Comparison of ENCODE assay signal across 21 cellular contexts in the genomic region with DNA sequence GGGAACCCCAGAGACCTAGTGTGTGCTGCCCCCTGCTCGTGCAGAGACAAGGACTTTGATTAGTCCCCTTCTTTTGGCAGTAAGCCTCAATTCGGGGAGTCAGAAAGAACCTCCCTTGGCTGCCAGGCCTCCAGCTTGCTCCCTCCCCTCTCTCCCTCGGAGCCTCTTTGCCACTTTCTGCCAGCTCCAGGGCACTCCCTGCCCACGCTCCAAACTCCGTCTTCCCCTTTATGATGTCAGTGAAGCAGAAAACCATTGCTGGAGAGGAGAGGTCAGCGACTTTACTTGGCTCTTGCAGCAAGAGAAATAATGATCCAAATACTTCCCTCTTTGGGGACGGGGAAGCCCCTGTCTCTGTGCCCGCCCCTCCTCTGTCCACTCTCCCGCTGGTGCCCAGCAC. TPM values are rescaled to one million over a fixed set of nuclear protein-coding genes. Genes with fewer than 3 reads are reported as not detected.
DNase-seq lines count a peak whose midpoint lies in the region; ATAC-seq and TF ChIP-seq lines count a peak whose summit lies in the region.
"Had no signal": no experiment of that assay in that cellular context is flagged by ENCODE, and none has a peak within 500 bp of the region (broad histone marks: within the 10 kb centered on the region; RNA-seq: fewer than 3 reads in every experiment).

No MANE protein-coding gene starts in this region.

- POLR2A ChIA-PET in CD8-positive, alpha-beta memory T cell (lab: Charles Lee): no interaction called here
- POLR2A ChIA-PET in GM10248 (lab: Yijun Ruan, JAX): no interaction called here

- H3K36me3 ChIP-seq in lower lobe of right lung: no peaks in the 10 kb centered on the region
- no peaks in the 10 kb centered on the region for H3K36me3 ChIP-seq in transverse colon
- no peaks in the 10 kb centered on the region for H3K36me3 ChIP-seq in CD8-positive, alpha-beta memory T cell (ENCODE audit: insufficient read depth, low read length)
- H3K36me3 ChIP-seq: neural progenitor cell had no signal

- intact Hi-C loops in lower lobe of right lung (cut with DNase I) (no loop called here), transverse colon (cut with DNase I; ENCODE audit: low total_unique reads) (no loop called here)

- peaks cover 7% of the 10 kb centered on the region for H3K36me3 Mint-ChIP-seq in stimulated activated effector memory CD8-positive, alpha-beta T cell treated with anti-CD3 and anti-CD28 coated beads, Interleukin-12 subunit alpha, Interleukin-12 subunit beta, amount 100 ng/mL, for 72 hours
- H3K36me3 Mint-ChIP-seq in CD8-positive, alpha-beta memory T cell: peaks cover 0 to 48% (median 6%) of the 10 kb centered on the region in 3 donors
- H3K36me3 Mint-ChIP-seq: neural progenitor cell had no signal

- in situ Hi-C loops in transverse colon (cut with MboI; ENCODE audit: low pct_ligation_motif_present in 1 of 4, low pct_unique_long_range_greater_than_20kb in 1 of 4, low sequenced_read_pairs in 3 of 4): no loop called here

- H3K4me1 ChIP-seq in lower lobe of right lung: peaks cover 17% of the 10 kb centered on the region
- H3K4me1 ChIP-seq in transverse colon: no peaks in the 10 kb centered on the region
- H3K4me1 ChIP-seq in CD8-positive, alpha-beta memory T cell (ENCODE audit: insufficient read depth, low read length): no peaks in the 10 kb centered on the region

- no peaks in the 10 kb centered on the region for H3K27me3 Mint-ChIP-seq in CD8-positive, alpha-beta memory T cell
- H3K27me3 Mint-ChIP-seq: activated naive CD8-positive, alpha-beta T cell treated with anti-CD3 and anti-CD28 coated beads, Interleukin-2, amount 50 U/mL, for 24 hours; T-helper 17 cell had no signal

- H3K27ac Mint-ChIP-seq in stimulated activated effector memory CD8-positive, alpha-beta T cell treated with anti-CD3 and anti-CD28 coated beads, Interleukin-12 subunit alpha, Interleukin-12 subunit beta, amount 100 ng/mL, for 72 hours: peak overlapping the region; percentile 48
- peak overlapping the region in 1 of 8 donors; percentile 77 for H3K27ac Mint-ChIP-seq in CD8-positive, alpha-beta memory T cell
- H3K27ac Mint-ChIP-seq: activated naive CD8-positive, alpha-beta T cell treated with anti-CD3 and anti-CD28 coated beads, Interleukin-2, amount 50 U/mL, for 24 hours; T-helper 17 cell had no signal

- TF ChIP-seq CTCF in fibroblast of the aortic adventitia (IDR thresholded peaks at IDR 0.05; ENCODE audit: insufficient read depth, low read length) (no peak), lower lobe of right lung (IDR thresholded peaks at IDR 0.05) (no peak), transverse colon (IDR thresholded peaks at IDR 0.05) (no peak), GM10248 (IDR thresholded peaks at IDR 0.05; ENCODE audit: control extremely low read depth, extremely low read depth, low read depth, missing control alignments) (no peak)

- H3K4me3 ChIP-seq in fibroblast of the aortic adventitia (ENCODE audit: low read depth, low read length): no peak overlapping the region
- H3K4me3 ChIP-seq in lower lobe of right lung: no peak overlapping the region
- no peak overlapping the region for H3K4me3 ChIP-seq in transverse colon
- H3K4me3 ChIP-seq in CD8-positive, alpha-beta memory T cell (ENCODE audit: low read length): no peak overlapping the region
- H3K4me3 ChIP-seq: gastrocnemius medialis, neural progenitor cell, skin epidermis, tibial artery had no signal

- 55% methylated on average over 9 of the region's 9 CpGs; no CpG with 5 or more reads in 1 of the 2 donors for WGBS in transverse colon (ENCODE audit: low coverage in 1 of 2), 2 donors

- no peak overlapping the region for H3K4me3 Mint-ChIP-seq in stimulated activated effector memory CD8-positive, alpha-beta T cell treated with anti-CD3 and anti-CD28 coated beads, Interleukin-12 subunit alpha, Interleukin-12 subunit beta, amount 100 ng/mL, for 72 hours
- no peak overlapping the region for H3K4me3 Mint-ChIP-seq in CD8-positive, alpha-beta memory T cell
- H3K4me3 Mint-ChIP-seq: activated naive CD8-positive, alpha-beta T cell treated with anti-CD3 and anti-CD28 coated beads, Interleukin-2, amount 50 U/mL, for 24 hours; neural progenitor cell; T-helper 17 cell had no signal

- no peak for TF ChIP-seq EP300 in transverse colon (IDR thresholded peaks at IDR 0.05; ENCODE audit: low read depth)

- peak; percentile 76 to 78 for ATAC-seq in lower lobe of right lung
- no peak for ATAC-seq in stimulated activated effector memory CD8-positive, alpha-beta T cell treated with anti-CD3 and anti-CD28 coated beads, Interleukin-12 subunit alpha, Interleukin-12 subunit beta, amount 100 ng/mL, for 72 hours
- ATAC-seq: activated naive CD8-positive, alpha-beta T cell treated with anti-CD3 and anti-CD28 coated beads, Interleukin-2, amount 50 U/mL, for 24 hours; gastrocnemius medialis; T-helper 17 cell had no signal

- H3K9me3 ChIP-seq in lower lobe of right lung (no peaks in the 10 kb centered on the region), transverse colon (no peaks in the 10 kb centered on the region)
- no peaks in the 10 kb centered on the region for H3K9me3 ChIP-seq in CD8-positive, alpha-beta memory T cell (ENCODE audit: low read length)
- H3K9me3 ChIP-seq: gastrocnemius medialis, tibial artery had no signal

- CTCF ChIA-PET in CD8-positive, alpha-beta memory T cell (lab: Charles Lee): no interaction called here
- CTCF ChIA-PET in GM10248 (lab: Yijun Ruan, JAX): interaction anchor here (1.2 kb wide), 1 partner anchor 10 kb away, joined by 4 read pairs; no protein-coding TSS in a partner anchor

- no peaks in the 10 kb centered on the region for H3K9me3 Mint-ChIP-seq in stimulated activated effector memory CD8-positive, alpha-beta T cell treated with anti-CD3 and anti-CD28 coated beads, Interleukin-12 subunit alpha, Interleukin-12 subunit beta, amount 100 ng/mL, for 72 hours
- no peaks in the 10 kb centered on the region for H3K9me3 Mint-ChIP-seq in CD8-positive, alpha-beta memory T cell
- H3K9me3 Mint-ChIP-seq: activated naive CD8-positive, alpha-beta T cell treated with anti-CD3 and anti-CD28 coated beads, Interleukin-2, amount 50 U/mL, for 24 hours; neural progenitor cell had no signal

- H3K4me1 Mint-ChIP-seq in stimulated activated effector memory CD8-positive, alpha-beta T cell treated with anti-CD3 and anti-CD28 coated beads, Interleukin-12 subunit alpha, Interleukin-12 subunit beta, amount 100 ng/mL, for 72 hours: peaks cover 15% of the 10 kb centered on the region
- H3K4me1 Mint-ChIP-seq in CD8-positive, alpha-beta memory T cell: peaks cover 0 to 1% (median 0%) of the 10 kb centered on the region in 3 donors
- H3K4me1 Mint-ChIP-seq: activated naive CD8-positive, alpha-beta T cell treated with anti-CD3 and anti-CD28 coated beads, Interleukin-2, amount 50 U/mL, for 24 hours had no signal

- H3K27ac ChIP-seq in lower lobe of right lung (peak overlapping the region; percentile 41), transverse colon (no peak overlapping the region)
- no peak overlapping the region for H3K27ac ChIP-seq in CD8-positive, alpha-beta memory T cell (ENCODE audit: low read depth, low read length)
- H3K27ac ChIP-seq: neural progenitor cell, tibial artery had no signal

- H3K27me3 ChIP-seq in lower lobe of right lung (ENCODE audit: low read depth): no peaks in the 10 kb centered on the region
- no peaks in the 10 kb centered on the region for H3K27me3 ChIP-seq in transverse colon
- H3K27me3 ChIP-seq in CD8-positive, alpha-beta memory T cell (ENCODE audit: insufficient read depth, low read length, poor library complexity, severe bottlenecking): no peaks in the 10 kb centered on the region
- H3K27me3 ChIP-seq: gastrocnemius medialis, neural progenitor cell, tibial artery had no signal

- DNase-seq in amygdala (lab: John Stamatoyannopoulos, UW): peak in 32 of 56 donors; percentile 16 to 69 (median 35)
- DNase-seq in fibroblast of the aortic adventitia (ENCODE audit: low read depth): peak; percentile 16
- DNase-seq in lower lobe of right lung: peak; percentile 62
- DNase-seq in stimulated activated effector memory CD8-positive, alpha-beta T cell treated with anti-CD3 and anti-CD28 coated beads, Interleukin-12 subunit alpha, Interleukin-12 subunit beta, amount 100 ng/mL, for 72 hours (ENCODE audit: low spot score in 2 of 2): no peak
- DNase-seq in transverse colon: no peak
- DNase-seq in CD8-positive, alpha-beta memory T cell: no peak
- DNase-seq in GM10248 (ENCODE audit: extremely low spot score): no peak
- no peak for DNase-seq in RPMI8226
- DNase-seq: activated naive CD8-positive, alpha-beta T cell treated with anti-CD3 and anti-CD28 coated beads, Interleukin-2, amount 50 U/mL, for 24 hours; AML-193; cerebellar nuclear complex; DMS 273 treated with DMSO at 0.1 percent for 48 hours; KBM-7; MV-4-11; NCI-H526; T-helper 17 cell had no signal

- TF ChIP-seq POLR2A in transverse colon (IDR thresholded peaks at IDR 0.05): no peak

RNA-seq across cellular contexts. Expression of a gene that starts 28.1 kb away (rescaled TPM):
- 0.54 and 2.4 TPM in 2 replicates for total RNA-seq in fibroblast of the aortic adventitia (ENCODE audit: low replicate concordance)
- total RNA-seq in lower lobe of right lung: 7.7 TPM
- total RNA-seq in transverse colon: 1 to 10 TPM in 2 of 4 donors, under 1 TPM in 2; 0.37 to 5.2 (median 2.3) TPM
- 10 to 100 TPM; 17.1 to 17.4 TPM for total RNA-seq in CD8-positive, alpha-beta memory T cell
- 6.0 TPM for polyA plus RNA-seq in CD8-positive, alpha-beta memory T cell

RNA-seq across cellular contexts. Expression of a gene that starts 32.6 kb away (rescaled TPM):
- not detected in 2 replicates for total RNA-seq in fibroblast of the aortic adventitia (ENCODE audit: low replicate concordance)
- 6.2 TPM for total RNA-seq in lower lobe of right lung
- total RNA-seq in transverse colon: not detected
- total RNA-seq in CD8-positive, alpha-beta memory T cell: under 1 TPM; 0.35 to 0.37 TPM
- 0.60 TPM for polyA plus RNA-seq in CD8-positive, alpha-beta memory T cell
- total RNA-seq: gastrocnemius medialis, H4 had no signal

RNA-seq across cellular contexts. Expression of a gene that starts 38.0 kb away (rescaled TPM):
- total RNA-seq in fibroblast of the aortic adventitia (ENCODE audit: low replicate concordance) (268 and 400 TPM in 2 replicates), lower lobe of right lung (701 TPM), transverse colon (100 to 1,000 TPM in 3 of 4 donors, 10 to 100 TPM in 1; 65.1 to 310 (median 203) TPM)
- 1,000 to 10,000 TPM; 1,457 to 1,489 TPM for total RNA-seq in CD8-positive, alpha-beta memory T cell
- polyA plus RNA-seq in CD8-positive, alpha-beta memory T cell: 1,839 TPM

Comparison
In these comparisons a context has a peak if more than half of its experiments do, and no peak if none do; other contexts are left out.
1. DNase-seq: peak in amygdala (32 of 56), fibroblast of the aortic adventitia (single experiment) and lower lobe of right lung (single experiment); none in stimulated activated effector memory CD8-positive, alpha-beta T cell treated with anti-CD3 and anti-CD28 coated beads, Interleukin-12 subunit alpha, Interleukin-12 subunit beta, amount 100 ng/mL, for 72 hours (0 of 2), transverse colon (single experiment), CD8-positive, alpha-beta memory T cell (0 of 5), GM10248 (single experiment) and RPMI8226 (single experiment).